Comparison of ENCODE assay signal across 3 cellular contexts in the genomic region with DNA sequence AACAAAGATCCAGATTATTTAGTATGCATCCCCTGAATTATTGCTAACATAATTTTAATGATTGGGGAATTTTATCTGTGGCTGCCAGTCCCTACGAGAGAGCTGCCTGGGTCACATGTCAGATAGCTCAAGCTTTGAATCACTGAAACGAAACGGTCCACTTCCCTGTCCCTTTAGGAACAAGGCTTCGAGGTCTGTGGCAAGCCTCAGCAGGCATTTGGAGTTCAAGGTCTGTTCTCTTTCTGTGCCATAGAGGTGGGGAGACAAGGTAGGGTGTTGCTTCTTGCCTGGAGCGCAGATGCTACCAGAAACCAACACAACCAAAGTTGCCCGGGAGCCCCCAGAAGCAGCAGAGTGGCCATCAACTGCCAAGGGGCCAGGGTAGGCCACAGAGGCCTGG.
TF ChIP-seq lines count a peak whose summit lies in the region.

No MANE protein-coding gene starts in this region.

TF ChIP-seq in H1, 55 proteins besides CTCF, POLR2A, EP300 and RAD21:
- TF ChIP-seq EGR1 (IDR thresholded peaks at IDR 0.05; ENCODE audit: borderline replicate concordance, low read depth, low read length) (no peak), SAP30 (IDR thresholded peaks at IDR 0.05; ENCODE audit: insufficient read depth, insufficient replicate concordance, low read length) (no peak), ASH2L (IDR thresholded peaks at IDR 0.05; ENCODE audit: low read length) (no peak), POLR2AphosphoS5 (IDR thresholded peaks at IDR 0.05; ENCODE audit: low read depth, low read length) (no peak), BCL11A (IDR thresholded peaks at IDR 0.05; ENCODE audit: low read depth in 2 of 2, low read length in 2 of 2) (no peak)

TF ChIP-seq in neural cell, 6 proteins besides CTCF, POLR2A, EP300 and RAD21:
- TF ChIP-seq EZH2 (IDR thresholded peaks at IDR 0.05; ENCODE audit: borderline replicate concordance, insufficient read depth, low read length, poor library complexity, severe bottlenecking) (no peak), POLR2AphosphoS5 (IDR thresholded peaks at IDR 0.05) (peak; percentile 1)

TF ChIP-seq in GM23338, 12 proteins besides CTCF, POLR2A, EP300 and RAD21:
- TF ChIP-seq JUNB (IDR thresholded peaks at IDR 0.05; ENCODE audit: unreplicated experiment) (no peak), EZH2 (IDR thresholded peaks at IDR 0.05; ENCODE audit: low read depth, unreplicated experiment) (no peak), STAT1 (IDR thresholded peaks at IDR 0.05; ENCODE audit: unreplicated experiment) (no peak)
